15 cellular contexts compared by ENCODE assay signal in the genomic region with DNA sequence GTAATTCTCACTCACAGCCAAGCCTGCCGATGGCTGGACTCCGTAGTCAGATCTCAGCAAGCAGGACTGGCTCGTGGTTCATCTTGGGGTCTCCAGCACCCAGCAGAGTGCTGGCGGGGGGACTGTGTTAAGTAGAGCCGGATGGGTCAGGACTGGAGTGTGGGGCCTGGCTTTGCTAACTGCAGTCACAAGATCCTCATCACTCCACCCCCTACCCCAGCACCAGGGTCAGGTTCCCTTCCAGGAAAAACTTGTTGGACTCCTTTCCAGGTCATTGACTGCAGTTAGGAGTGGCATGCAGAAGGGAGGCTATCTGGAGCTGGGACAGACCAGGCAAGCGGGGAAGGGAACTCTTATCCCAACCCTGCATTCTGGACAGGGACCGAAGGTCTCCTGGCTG. TPM values are rescaled to one million over a fixed set of nuclear protein-coding genes. Genes with fewer than 3 reads are reported as not detected.
DNase-seq lines count a peak whose midpoint lies in the region; ATAC-seq, FAIRE-seq and TF ChIP-seq lines count a peak whose summit lies in the region.
"Had no signal": no experiment of that assay in that cellular context is flagged by ENCODE, and none has a peak within 500 bp of the region (broad histone marks: within the 10 kb centered on the region; RNA-seq: fewer than 3 reads in every experiment).

No MANE protein-coding gene starts in this region.

- H3K27me3 ChIP-seq in mammary epithelial cell (ENCODE audit: insufficient read depth, low read length) (peaks cover 9% of the 10 kb centered on the region), lung (ENCODE audit: control insufficient read depth, insufficient read depth) (no peaks in the 10 kb centered on the region), thyroid gland (no peaks in the 10 kb centered on the region)
- H3K27me3 ChIP-seq in naive thymus-derived CD4-positive, alpha-beta T cell (ENCODE audit: control insufficient read depth in 2 of 2, insufficient read depth in 2 of 2, low read length in 2 of 2): peaks cover 0 to 1% of the 10 kb centered on the region in 2 donors

- TF ChIP-seq CTCF in mammary epithelial cell (conservative IDR thresholded peaks at IDR 0.05 in 1 of 2, IDR thresholded peaks at IDR 0.05 in 1 of 2; ENCODE audit: extremely low read depth in 1 of 2, insufficient read depth in 1 of 2, low read depth in 1 of 2, low read length in 2 of 2) (no peak), RWPE1 (conservative IDR thresholded peaks at IDR 0.05; ENCODE audit: low read depth) (no peak), lung (IDR thresholded peaks at IDR 0.05; ENCODE audit: control extremely low read depth, extremely low read depth) (no peak), thyroid gland (IDR thresholded peaks at IDR 0.05) (no peak)

- H3K36me3 Mint-ChIP-seq in activated CD8-positive, alpha-beta memory T cell treated with anti-CD3 and anti-CD28 coated beads, Interleukin-2, amount 10 ng/mL, durations not matched to agents 7 days and 5 days: peaks cover 70% of the 10 kb centered on the region
- H3K36me3 Mint-ChIP-seq in naive thymus-derived CD4-positive, alpha-beta T cell: peaks cover 0 to 16% (median 0%) of the 10 kb centered on the region in 5 donors
- H3K36me3 Mint-ChIP-seq: naive thymus-derived CD8-positive, alpha-beta T cell had no signal

- no peak overlapping the region for H2AFZ ChIP-seq in mammary epithelial cell (ENCODE audit: low read depth, low read length)

- H3K27ac ChIP-seq in mammary epithelial cell (ENCODE audit: insufficient read depth, low read depth, low read length): no peak overlapping the region
- H3K27ac ChIP-seq in RWPE1: no peak overlapping the region
- peak overlapping the region in 1 of 2 donors; percentile 78 for H3K27ac ChIP-seq in lung (ENCODE audit: low read depth in 1 of 2, low read length in 1 of 2)
- H3K27ac ChIP-seq in thyroid gland: peak overlapping the region in 2 of 3 donors; percentile 48 to 50
- no peak overlapping the region for H3K27ac ChIP-seq in naive thymus-derived CD4-positive, alpha-beta T cell (ENCODE audit: low read depth, low read length)
- H3K27ac ChIP-seq: thoracic aorta had no signal

- no TSS peak for BruUV-seq in mammary epithelial cell (replicated peaks; lab: Mats Ljungman, UMichigan)

- H4K20me1 ChIP-seq in mammary epithelial cell (ENCODE audit: insufficient read depth, low read length): no peaks in the 10 kb centered on the region

- H3K27me3 Mint-ChIP-seq in activated CD8-positive, alpha-beta memory T cell treated with anti-CD3 and anti-CD28 coated beads, Interleukin-2, amount 10 ng/mL, durations not matched to agents 7 days and 5 days: no peaks in the 10 kb centered on the region
- peaks cover 35 to 43% (median 35%) of the 10 kb centered on the region in 5 donors for H3K27me3 Mint-ChIP-seq in naive thymus-derived CD4-positive, alpha-beta T cell

- H3K36me3 ChIP-seq in mammary epithelial cell (ENCODE audit: insufficient read depth, low read length) (no peaks in the 10 kb centered on the region), lung (ENCODE audit: control insufficient read depth in 2 of 2, insufficient read depth in 2 of 2, low read length in 2 of 2) (no peaks in the 10 kb centered on the region), thyroid gland (no peaks in the 10 kb centered on the region)
- H3K36me3 ChIP-seq in naive thymus-derived CD4-positive, alpha-beta T cell (ENCODE audit: control insufficient read depth in 2 of 3, insufficient read depth in 3 of 3, low read length in 3 of 3): no peaks in the 10 kb centered on the region
- H3K36me3 ChIP-seq: thoracic aorta had no signal

- no peak overlapping the region for H3K4me3 Mint-ChIP-seq in activated CD8-positive, alpha-beta memory T cell treated with anti-CD3 and anti-CD28 coated beads, Interleukin-2, amount 10 ng/mL, durations not matched to agents 7 days and 5 days
- no peak overlapping the region for H3K4me3 Mint-ChIP-seq in naive thymus-derived CD4-positive, alpha-beta T cell
- H3K4me3 Mint-ChIP-seq: naive thymus-derived CD8-positive, alpha-beta T cell had no signal

- DNase-seq in T47D (ENCODE audit: low read depth in 1 of 2, low spot score in 1 of 2) (peak; percentile 53 to 85), mammary epithelial cell (no peak), RWPE1 (ENCODE audit: low spot score) (peak; percentile 18), lung (ENCODE audit: low spot score) (peak; percentile 62), thyroid gland (peak; percentile 76 to 78), GM12892 (ENCODE audit: insufficient read length) (no peak)
- DNase-seq in activated CD8-positive, alpha-beta memory T cell treated with anti-CD3 and anti-CD28 coated beads, Interleukin-2, amount 10 ng/mL, durations not matched to agents 7 days and 5 days: no peak
- no peak for DNase-seq in naive thymus-derived CD4-positive, alpha-beta T cell
- DNase-seq: GF-D8; naive thymus-derived CD8-positive, alpha-beta T cell; NCI-H2081 treated with DMSO at 0.1 percent for 48 hours; right cardiac atrium; stimulated activated CD4-positive, alpha-beta T cell treated with anti-CD3 and anti-CD28 coated beads, Interleukin-2, amount 100 ng/mL, for 24 hours had no signal

- in situ Hi-C loops in T47D (cut with HindIII; ENCODE audit: low pct_unique_long_range_greater_than_20kb, low sequenced_read_pairs): no loop called here
- in situ Hi-C loops in mammary epithelial cell (cut with MboI; ENCODE audit: low sequenced_read_pairs in 2 of 2): no loop called here

- no peak overlapping the region for H3K4me3 ChIP-seq in mammary epithelial cell (replicated peaks in 1 of 3; ENCODE audit: insufficient read depth in 1 of 3, low read depth in 2 of 3, low read length in 3 of 3)
- no peak overlapping the region for H3K4me3 ChIP-seq in lung
- no peak overlapping the region for H3K4me3 ChIP-seq in thyroid gland (replicated peaks in 1 of 3)
- H3K4me3 ChIP-seq in naive thymus-derived CD4-positive, alpha-beta T cell (ENCODE audit: low read length): no peak overlapping the region
- H3K4me3 ChIP-seq: thoracic aorta had no signal

- H3K4me2 ChIP-seq in mammary epithelial cell (ENCODE audit: insufficient read depth, low read depth, low read length): no peak overlapping the region

- 88% methylated on average over 7 of the region's 7 CpGs for WGBS in mammary epithelial cell (ENCODE audit: low coverage, missing lambda C conversion rate)
- WGBS in lung, 2 donors: 70 to 80% methylated on average over 7 of the region's 7 CpGs
- WGBS in thyroid gland, 2 donors: 37 to 43% methylated on average over 6 to 7 of the region's 7 CpGs

- H3K4me1 ChIP-seq in mammary epithelial cell (ENCODE audit: insufficient read depth, low read length) (peaks cover 12% of the 10 kb centered on the region), lung (ENCODE audit: control insufficient read depth in 2 of 2, insufficient read depth in 2 of 2, low read length in 2 of 2) (peaks cover 0 to 26% of the 10 kb centered on the region in 2 donors), thyroid gland (peaks cover 20 to 36% of the 10 kb centered on the region in 2 donors)
- peaks cover 0 to 24% of the 10 kb centered on the region in 2 donors for H3K4me1 ChIP-seq in naive thymus-derived CD4-positive, alpha-beta T cell (ENCODE audit: control insufficient read depth in 2 of 2, insufficient read depth in 2 of 2, low read length in 2 of 2)

- CTCF ChIA-PET in mammary epithelial cell (lab: Charles Lee; ENCODE audit: low non-redundant PET): no interaction called here
- CTCF ChIA-PET in RWPE1 (lab: Yijun Ruan, JAX): interaction anchor here (1.1 kb wide), 1 partner anchor 36 kb away, joined by 6 read pairs; no protein-coding TSS in a partner anchor
- CTCF ChIA-PET in activated CD8-positive, alpha-beta memory T cell treated with anti-CD3 and anti-CD28 coated beads, Interleukin-2, amount 10 ng/mL, durations not matched to agents 7 days and 5 days (lab: Charles Lee): interaction anchor here (1.0 to 1.7 kb wide), 2 partner anchors 36 to 145 kb away, joined by 3 to 7 read pairs; no protein-coding TSS in a partner anchor
- CTCF ChIA-PET in naive thymus-derived CD4-positive, alpha-beta T cell (lab: Charles Lee): no interaction called here

- ATAC-seq in lung (ENCODE audit: insufficient read depth, low FRiP score): no peak
- no peak for ATAC-seq in activated CD8-positive, alpha-beta memory T cell treated with anti-CD3 and anti-CD28 coated beads, Interleukin-2, amount 10 ng/mL, durations not matched to agents 7 days and 5 days
- no peak for ATAC-seq in naive thymus-derived CD4-positive, alpha-beta T cell
- ATAC-seq: naive thymus-derived CD8-positive, alpha-beta T cell; right cardiac atrium had no signal

- no peak for TF ChIP-seq POLR2A in thyroid gland (IDR thresholded peaks at IDR 0.05)
- TF ChIP-seq POLR2A in GM12892 (IDR thresholded peaks at IDR 0.05; ENCODE audit: low read depth, low read length): no peak; the same call in 1 of the 2 replicates

- no peaks in the 10 kb centered on the region for H3K9me3 ChIP-seq in mammary epithelial cell (replicated peaks; ENCODE audit: insufficient read depth, low read length)
- H3K9me3 ChIP-seq in lung (ENCODE audit: control insufficient read depth in 2 of 2, insufficient read depth in 1 of 2, low read length in 1 of 2): no peaks in the 10 kb centered on the region
- no peaks in the 10 kb centered on the region for H3K9me3 ChIP-seq in thyroid gland
- no peaks in the 10 kb centered on the region for H3K9me3 ChIP-seq in naive thymus-derived CD4-positive, alpha-beta T cell (ENCODE audit: control insufficient read depth in 2 of 3, low read length in 3 of 3)
- H3K9me3 ChIP-seq: thoracic aorta had no signal

- H3K9ac ChIP-seq in mammary epithelial cell (ENCODE audit: insufficient read depth, low read length): no peak overlapping the region

- no peaks in the 10 kb centered on the region for H3K79me2 ChIP-seq in mammary epithelial cell (ENCODE audit: insufficient read depth, low read length)

- H3K27ac Mint-ChIP-seq in activated CD8-positive, alpha-beta memory T cell treated with anti-CD3 and anti-CD28 coated beads, Interleukin-2, amount 10 ng/mL, durations not matched to agents 7 days and 5 days: no peak overlapping the region
- no peak overlapping the region for H3K27ac Mint-ChIP-seq in naive thymus-derived CD4-positive, alpha-beta T cell

- peaks cover 69% of the 10 kb centered on the region for H3K4me1 Mint-ChIP-seq in activated CD8-positive, alpha-beta memory T cell treated with anti-CD3 and anti-CD28 coated beads, Interleukin-2, amount 10 ng/mL, durations not matched to agents 7 days and 5 days
- peaks cover 13 to 47% (median 24%) of the 10 kb centered on the region in 7 donors for H3K4me1 Mint-ChIP-seq in naive thymus-derived CD4-positive, alpha-beta T cell

- dilution Hi-C loops in mammary epithelial cell (cut with HindIII; ENCODE audit: low sequenced_read_pairs): no loop called here

- no peak for FAIRE-seq in GM12892 (lab: Jason Lieb, UNC)

- intact Hi-C loops in mammary epithelial cell (cut with micrococcal nuclease) (no loop called here), thyroid gland (cut with DNase I) (no loop called here)
- intact Hi-C loops in naive thymus-derived CD4-positive, alpha-beta T cell (cut with micrococcal nuclease): no loop called here

- POLR2A ChIA-PET in RWPE1 (lab: Yijun Ruan, JAX; ENCODE audit: low non-redundant PET): no interaction called here
- POLR2A ChIA-PET in naive thymus-derived CD4-positive, alpha-beta T cell (lab: Charles Lee): no interaction called here

- no peaks in the 10 kb centered on the region for H3K9me3 Mint-ChIP-seq in activated CD8-positive, alpha-beta memory T cell treated with anti-CD3 and anti-CD28 coated beads, Interleukin-2, amount 10 ng/mL, durations not matched to agents 7 days and 5 days (ENCODE audit: low read depth)
- H3K9me3 Mint-ChIP-seq in naive thymus-derived CD4-positive, alpha-beta T cell: no peaks in the 10 kb centered on the region
- H3K9me3 Mint-ChIP-seq: naive thymus-derived CD8-positive, alpha-beta T cell had no signal

RNA-seq across cellular contexts. Expression of a gene that starts 6.0 kb away (rescaled TPM):
- total RNA-seq in mammary epithelial cell (under 1 TPM; 0.17 to 0.35 TPM), lung (10 to 100 TPM; 24.1 to 59.6 TPM), thyroid gland (10 to 100 TPM in 2 of 4 donors, 1 to 10 TPM in 2; 1.8 to 14.3 (median 10.0) TPM)
- polyA plus RNA-seq in mammary epithelial cell (0.05 TPM), lung (10 to 100 TPM; 11.5 to 29.1 TPM)
- not detected for polyA minus RNA-seq in mammary epithelial cell
- total RNA-seq in activated CD8-positive, alpha-beta memory T cell treated with anti-CD3 and anti-CD28 coated beads, Interleukin-2, amount 10 ng/mL, durations not matched to agents 7 days and 5 days: 100 to 1,000 TPM in 1 of 2 experiments, 10 to 100 TPM in 1; 68.7 to 103 TPM
- polyA plus RNA-seq in GM12892 (2012; ENCODE audit: missing spikeins): 89.5 TPM
- 10 to 100 TPM in 2 of 5 experiments, 1 to 10 TPM in 3; 1.0 to 72.1 (median 6.7) TPM for total RNA-seq in naive thymus-derived CD4-positive, alpha-beta T cell
- under 1 TPM; 0.12 to 0.27 TPM for polyA plus RNA-seq in naive thymus-derived CD4-positive, alpha-beta T cell
- total RNA-seq: chondrocyte had no signal

RNA-seq across cellular contexts. Expression of a gene that starts 59.3 kb away (rescaled TPM):
- total RNA-seq in mammary epithelial cell (10 to 100 TPM; 34.4 to 42.5 TPM), lung (10 to 100 TPM; 19.5 to 35.5 TPM), thyroid gland (10 to 100 TPM; 66.5 to 89.2 (median 74.6) TPM)
- polyA plus RNA-seq in mammary epithelial cell (49.3 TPM), lung (10 to 100 TPM; 22.1 to 33.9 TPM)
- polyA minus RNA-seq in mammary epithelial cell: 21.1 TPM
- 10 to 100 TPM; 23.3 to 30.8 TPM for total RNA-seq in activated CD8-positive, alpha-beta memory T cell treated with anti-CD3 and anti-CD28 coated beads, Interleukin-2, amount 10 ng/mL, durations not matched to agents 7 days and 5 days
- polyA plus RNA-seq in GM12892 (2012; ENCODE audit: missing spikeins): 8.4 TPM
- total RNA-seq in naive thymus-derived CD4-positive, alpha-beta T cell: 10 to 100 TPM; 13.2 to 39.8 (median 30.2) TPM
- polyA plus RNA-seq in naive thymus-derived CD4-positive, alpha-beta T cell: 10 to 100 TPM; 51.0 to 83.5 TPM

Comparison
In these comparisons a context has a peak if more than half of its experiments do, and no peak if none do; other contexts are left out.
1. DNase-seq: peak in T47D (2 of 2), RWPE1 (single experiment), lung (single experiment) and thyroid gland (2 of 2); none in mammary epithelial cell (single experiment), activated CD8-positive, alpha-beta memory T cell treated with anti-CD3 and anti-CD28 coated beads, Interleukin-2, amount 10 ng/mL, durations not matched to agents 7 days and 5 days (single experiment), GM12892 (single experiment) and naive thymus-derived CD4-positive, alpha-beta T cell (0 of 9).
2. H3K27ac ChIP-seq: peak in thyroid gland (2 of 3); none in mammary epithelial cell (single experiment), RWPE1 (single experiment) and naive thymus-derived CD4-positive, alpha-beta T cell (single experiment).
3. CTCF ChIA-PET loops: an anchor here in RWPE1 (1.1 kb wide) and activated CD8-positive, alpha-beta memory T cell treated with anti-CD3 and anti-CD28 coated beads, Interleukin-2, amount 10 ng/mL, durations not matched to agents 7 days and 5 days (1.0 to 1.7 kb wide); none called in mammary epithelial cell and naive thymus-derived CD4-positive, alpha-beta T cell.